8 cellular contexts compared by ENCODE assay signal in genomic region chr14:105419305-105420091, GRCh38. TPM values are rescaled to one million over a fixed set of nuclear protein-coding genes. Genes with fewer than 3 reads are reported as not detected.
DNase-seq lines count a peak whose midpoint lies in the region; ATAC-seq and TF ChIP-seq lines count a peak whose summit lies in the region.

Gene MTA1 (plus strand): TSS chr14:105419827. CDS start chr14:105420036, 209 bp downstream.

- DNase-seq in CD14-positive monocyte (ENCODE audit: low spot score), result no peak
- peak; percentile 47 for DNase-seq in NCI-H2171 (lab: John Stamatoyannopoulos, UW)
- peak; percentile 45 for DNase-seq in epithelial cell of esophagus (ENCODE audit: low read depth)
- DNase-seq in suprapubic skin (ENCODE audit: low spot score in 2 of 2), result peak in 1 of 2 donors; percentile 68

- WGBS in suprapubic skin, result 0% methylated on average over 13 of the region's 93 CpGs

- H3K36me3 ChIP-seq in muscle layer of colon (ENCODE audit: insufficient read depth, low read length) (no peaks in the 10 kb centered on the region), suprapubic skin (no peaks in the 10 kb centered on the region)

- peak within 1 kb of the TSS; percentile 71 for H3K4me3 ChIP-seq in epithelial cell of esophagus (ENCODE audit: low read length)
- H3K4me3 ChIP-seq in muscle layer of colon (ENCODE audit: low read depth in 1 of 2, low read length in 2 of 2), result peak within 1 kb of the TSS; percentile 76 to 77
- H3K4me3 ChIP-seq in suprapubic skin, result peak within 1 kb of the TSS; percentile 72

- H3K36me3 Mint-ChIP-seq in CD14-positive monocyte, result peaks cover 2 to 13% of the 10 kb centered on the region in 2 donors

- no peak for TF ChIP-seq EP300 in suprapubic skin (IDR thresholded peaks at IDR 0.05)

- H3K4me3 Mint-ChIP-seq in CD14-positive monocyte, result peak within 1 kb of the TSS; percentile 76 to 89

- no peak for TF ChIP-seq CTCF in CD14-positive monocyte (IDR thresholded peaks at IDR 0.05)
- TF ChIP-seq CTCF in epithelial cell of esophagus (IDR thresholded peaks at IDR 0.05; ENCODE audit: insufficient read depth, low read depth, low read length, missing control alignments), result no peak
- no peak for TF ChIP-seq CTCF in suprapubic skin (IDR thresholded peaks at IDR 0.05)

- H3K27ac ChIP-seq in muscle layer of colon (ENCODE audit: low read depth, low read length) (peak within 1 kb of the TSS; percentile 91), suprapubic skin (peak within 1 kb of the TSS; percentile 72)

- H3K27me3 Mint-ChIP-seq in CD14-positive monocyte (ENCODE audit: low read depth in 3 of 3), result peaks cover 14 to 21% (median 16%) of the 10 kb centered on the region in 3 donors

- H3K9me3 Mint-ChIP-seq in CD14-positive monocyte, result peaks cover 0 to 2% (median 0%) of the 10 kb centered on the region in 7 donors

- H3K9me3 ChIP-seq in muscle layer of colon (ENCODE audit: low read length) (no peaks in the 10 kb centered on the region), suprapubic skin (no peaks in the 10 kb centered on the region)

- CTCF ChIA-PET in activated CD8-positive, alpha-beta memory T cell treated with anti-CD3 and anti-CD28 coated beads for 36 hours (lab: Charles Lee), result interaction anchor here (1.3 to 1.4 kb wide), 2 partner anchors 61 to 70 kb away, joined by 3 to 8 read pairs; no protein-coding TSS in a partner anchor

- intact Hi-C loops in CD14-positive monocyte (cut with micrococcal nuclease), result loop anchor here in 1 of 2 donors (5.0 kb wide), 1 partner anchor 47 kb away; no protein-coding TSS in a partner anchor

- peak; percentile 47 for ATAC-seq in GM19395 (IDR thresholded peaks at IDR 0.05; ENCODE audit: unreplicated experiment)
- ATAC-seq in HG03442 (IDR thresholded peaks at IDR 0.05; ENCODE audit: unreplicated experiment), result no peak

- peaks cover 34% of the 10 kb centered on the region for H3K4me1 ChIP-seq in muscle layer of colon (ENCODE audit: insufficient read depth, low read length)
- peaks cover 46% of the 10 kb centered on the region for H3K4me1 ChIP-seq in suprapubic skin

- H3K27me3 ChIP-seq in muscle layer of colon (ENCODE audit: control insufficient read depth in 1 of 2, insufficient read depth in 2 of 2, low read length in 2 of 2), result no peaks in the 10 kb centered on the region
- no peaks in the 10 kb centered on the region for H3K27me3 ChIP-seq in suprapubic skin

- POLR2A ChIA-PET in activated CD8-positive, alpha-beta memory T cell treated with anti-CD3 and anti-CD28 coated beads for 36 hours (lab: Charles Lee), result no interaction called here

- peaks cover 33% of the 10 kb centered on the region for H3K4me1 Mint-ChIP-seq in CD14-positive monocyte

- no peak for TF ChIP-seq POLR2A in suprapubic skin (IDR thresholded peaks at IDR 0.05)

- peak within 1 kb of the TSS in 3 of 7 donors; percentile 14 to 80 (median 19) for H3K27ac Mint-ChIP-seq in CD14-positive monocyte

- peak within 1 kb of the TSS; percentile 71 for H3K9ac ChIP-seq in muscle layer of colon (ENCODE audit: low read length)

RNA-seq across cellular contexts. Expression of gene MTA1, which starts in this region (rescaled TPM):
- polyA plus RNA-seq in CD14-positive monocyte, result 1 to 10 TPM in 1 of 2 donors, under 1 TPM in 1; 0.91 to 2.0 TPM
- 100 to 1,000 TPM; 147 to 156 TPM for total RNA-seq in activated CD8-positive, alpha-beta memory T cell treated with anti-CD3 and anti-CD28 coated beads for 36 hours
- total RNA-seq in suprapubic skin, result 100 to 1,000 TPM in 1 of 4 donors, 10 to 100 TPM in 3; 38.1 to 107 (median 59.5) TPM
